Comparison of ENCODE assay signal across 27 cellular contexts in the genomic region with DNA sequence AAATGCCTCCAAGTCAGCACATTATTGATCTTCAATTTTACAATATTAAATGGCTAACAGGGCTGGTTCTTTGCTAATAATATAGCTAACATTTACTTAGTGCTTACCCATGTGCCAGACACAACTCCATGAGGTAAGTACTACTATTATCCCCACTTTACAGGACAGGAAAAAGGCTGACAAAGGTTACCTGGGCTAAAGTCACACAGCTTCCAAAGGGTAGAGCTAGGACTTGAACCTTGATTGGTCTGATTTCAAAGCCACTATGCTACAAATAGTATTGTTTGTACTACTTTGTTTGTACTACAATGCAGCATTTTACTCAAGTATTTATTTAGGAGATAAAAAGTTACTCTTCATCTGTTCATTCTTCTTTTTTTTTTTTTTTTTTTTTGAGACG. TPM values are rescaled to one million over a fixed set of nuclear protein-coding genes. Genes with fewer than 3 reads are reported as not detected.
A peak's percentile ranks its signal among the peaks of the same experiment; 100 is the strongest.
DNase-seq lines count a peak whose midpoint lies in the region; ATAC-seq and TF ChIP-seq lines count a peak whose summit lies in the region.
"Had no signal": no experiment of that assay in that cellular context is flagged by ENCODE, and none has a peak within 500 bp of the region (broad histone marks: within the 10 kb centered on the region; RNA-seq: fewer than 3 reads in every experiment).

No MANE protein-coding gene starts in this region.

- peak overlapping the region; percentile 90 for H3K27ac Mint-ChIP-seq in activated CD4-positive, alpha-beta T cell treated with anti-CD3 and anti-CD28 coated beads for 36 hours
- H3K27ac Mint-ChIP-seq in T-cell = peak overlapping the region; percentile 81 to 90
- H3K27ac Mint-ChIP-seq: mesothelial cell of epicardium had no signal

- H3K27me3 ChIP-seq in effector memory CD4-positive, alpha-beta T cell (replicated peaks; ENCODE audit: control insufficient read depth, insufficient read depth, low read length, poor library complexity, severe bottlenecking) = no peaks in the 10 kb centered on the region
- no peaks in the 10 kb centered on the region for H3K27me3 ChIP-seq in osteoblast (ENCODE audit: insufficient read depth, low read length)
- H3K27me3 ChIP-seq: body of pancreas, Peyer's patch, testis, vagina had no signal

- H3K27me3 Mint-ChIP-seq in activated CD4-positive, alpha-beta T cell treated with anti-CD3 and anti-CD28 coated beads for 36 hours = no peaks in the 10 kb centered on the region
- H3K27me3 Mint-ChIP-seq in T-cell = no peaks in the 10 kb centered on the region
- H3K27me3 Mint-ChIP-seq: naive B cell had no signal

- no peaks in the 10 kb centered on the region for H3K9me3 ChIP-seq in effector memory CD4-positive, alpha-beta T cell (ENCODE audit: control insufficient read depth, low read length)
- H3K9me3 ChIP-seq in osteoblast (ENCODE audit: low read depth, low read length) = no peaks in the 10 kb centered on the region
- H3K9me3 ChIP-seq: A549, body of pancreas, Peyer's patch, testis, vagina had no signal

- no peak for TF ChIP-seq CTCF in osteoblast (IDR thresholded peaks at IDR 0.05; ENCODE audit: extremely low read depth, low read depth, low read length)

- no peak for DNase-seq in activated CD4-positive, alpha-beta T cell treated with anti-CD3 and anti-CD28 coated beads for 36 hours
- no peak for DNase-seq in activated CD4-positive, alpha-beta T cell treated with anti-CD3 and anti-CD28 coated beads for 4 hours
- no peak for DNase-seq in T-cell
- no peak for DNase-seq in effector memory CD4-positive, alpha-beta T cell
- no peak for DNase-seq in osteoblast (ENCODE audit: insufficient read length, low spot score, missing footprints)
- no peak for DNase-seq in GM03348 (ENCODE audit: low spot score)
- DNase-seq: AML-193; body of pancreas; cerebellar nuclear complex; DMS153; HCEC 1CT; naive B cell; NCI-H1092 treated with DMSO at 0.1 percent for 48 hours; NCI-H2029; NCI-H2227 treated with DMSO at 0.1 percent for 48 hours; NCI-H69; Peyer's patch; SIG-M5; stimulated activated naive CD8-positive, alpha-beta T cell treated with anti-CD3 and anti-CD28 coated beads, Interleukin-15, Interleukin-2, amounts not matched to agents 100 U/mL and 50 U/mL, for 24 hours; testis had no signal

- H3K27ac ChIP-seq in effector memory CD4-positive, alpha-beta T cell (ENCODE audit: insufficient read depth, low read length, poor library complexity, severe bottlenecking) = peak overlapping the region; percentile 63
- peak overlapping the region; percentile 52 for H3K27ac ChIP-seq in osteoblast (ENCODE audit: low read depth, low read length)
- H3K27ac ChIP-seq: A549, body of pancreas, testis, vagina had no signal

- H3K79me2 ChIP-seq in osteoblast (ENCODE audit: insufficient read depth, low read length) = peaks cover 5% of the 10 kb centered on the region

- no peak overlapping the region for H2AFZ ChIP-seq in osteoblast (ENCODE audit: low read length)

- no peaks in the 10 kb centered on the region for H4K20me1 ChIP-seq in osteoblast (ENCODE audit: insufficient read depth, low read length)

- H3K4me1 ChIP-seq in effector memory CD4-positive, alpha-beta T cell (ENCODE audit: control insufficient read depth, insufficient read depth, low read length, poor library complexity, severe bottlenecking) = peaks cover 23% of the 10 kb centered on the region
- H3K4me1 ChIP-seq in osteoblast (ENCODE audit: insufficient read depth, low read length) = peaks cover 28% of the 10 kb centered on the region
- H3K4me1 ChIP-seq: body of pancreas had no signal

- no peak overlapping the region for H3K4me3 ChIP-seq in effector memory CD4-positive, alpha-beta T cell (ENCODE audit: insufficient read depth, low read depth, low read length, poor library complexity, severe bottlenecking)
- no peak overlapping the region for H3K4me3 ChIP-seq in osteoblast (ENCODE audit: insufficient read depth, low read length)
- H3K4me3 ChIP-seq: A549, body of pancreas, Peyer's patch, testis, vagina had no signal

- H3K4me2 ChIP-seq in osteoblast (ENCODE audit: insufficient read depth, low read length) = no peak overlapping the region
- H3K4me2 ChIP-seq: A549 had no signal

- CTCF ChIA-PET in activated CD4-positive, alpha-beta T cell treated with anti-CD3 and anti-CD28 coated beads for 36 hours (lab: Charles Lee) = interaction anchor here (0.8 to 6.2 kb wide), 3 partner anchors 9 to 139 kb away, joined by 3 to 85 read pairs (median 74); no protein-coding TSS in a partner anchor
- CTCF ChIA-PET in T-cell (lab: Charles Lee) = interaction anchor here in 1 of 2 donors (0.7 to 0.9 kb wide), 4 partner anchors 15 to 64 kb away, joined by 3 to 8 read pairs (median 4); no protein-coding TSS in a partner anchor

- H3K36me3 ChIP-seq in effector memory CD4-positive, alpha-beta T cell (ENCODE audit: control insufficient read depth, insufficient read depth, low read length) = peaks cover 15% of the 10 kb centered on the region
- H3K36me3 ChIP-seq in osteoblast (ENCODE audit: insufficient read depth, low read length) = peaks cover 10% of the 10 kb centered on the region

- no peak overlapping the region for H3K4me3 Mint-ChIP-seq in activated CD4-positive, alpha-beta T cell treated with anti-CD3 and anti-CD28 coated beads for 36 hours
- H3K4me3 Mint-ChIP-seq in T-cell = peak overlapping the region in 1 of 3 donors; percentile 63
- H3K4me3 Mint-ChIP-seq: mesothelial cell of epicardium had no signal

- intact Hi-C loops in activated CD4-positive, alpha-beta T cell treated with anti-CD3 and anti-CD28 coated beads for 36 hours (cut with DNase I, micrococcal nuclease) = loop anchor here in 1 of 2 experiments (5.0 kb wide), 3 partner anchors 180 to 405 kb away; partner anchors contain the start of genes CYLD and SNX20

- H3K9me3 Mint-ChIP-seq in activated CD4-positive, alpha-beta T cell treated with anti-CD3 and anti-CD28 coated beads for 36 hours (ENCODE audit: low read depth) = no peaks in the 10 kb centered on the region
- peaks cover 0 to 2% (median 0%) of the 10 kb centered on the region in 3 donors for H3K9me3 Mint-ChIP-seq in T-cell
- H3K9me3 Mint-ChIP-seq: activated T-helper 1 cell treated with anti-CD3 and anti-CD28 coated beads, Interleukin-12 subunit alpha, Interleukin-12 subunit beta, Interleukin-2, Interleukin-4 antibody, amounts not matched to agents 30 ng/mL and 10 ng/mL and 1 ng/mL, durations not matched to agents 14 hours and 24 hours and 36 hours had no signal

- H3K4me1 Mint-ChIP-seq in activated CD4-positive, alpha-beta T cell treated with anti-CD3 and anti-CD28 coated beads for 36 hours = peaks cover 69% of the 10 kb centered on the region
- H3K4me1 Mint-ChIP-seq in T-cell = peaks cover 26 to 68% (median 53%) of the 10 kb centered on the region in 3 donors

- POLR2A ChIA-PET in activated CD4-positive, alpha-beta T cell treated with anti-CD3 and anti-CD28 coated beads for 36 hours (lab: Charles Lee) = no interaction called here
- POLR2A ChIA-PET in T-cell (lab: Charles Lee) = interaction anchor here in 1 of 2 donors (0.7 to 1.5 kb wide), 2 partner anchors 10 to 18 kb away, joined by 7 to 8 read pairs; no protein-coding TSS in a partner anchor

- no peak for ATAC-seq in activated CD4-positive, alpha-beta T cell treated with anti-CD3 and anti-CD28 coated beads for 36 hours
- no peak for ATAC-seq in T-cell (replicated peaks in 1 of 4)
- ATAC-seq in GM21381 (IDR thresholded peaks at IDR 0.05; ENCODE audit: unreplicated experiment) = no peak
- ATAC-seq in HG02642 (IDR thresholded peaks at IDR 0.05; ENCODE audit: poor library complexity, unreplicated experiment) = no peak
- ATAC-seq: A549; activated CD4-positive, CD25-positive, alpha-beta regulatory T cell treated with anti-CD3 and anti-CD28 coated beads, Interleukin-2, amount 50 U/mL, for 24 hours; body of pancreas; stimulated activated naive CD8-positive, alpha-beta T cell treated with anti-CD3 and anti-CD28 coated beads, Interleukin-15, Interleukin-2, amounts not matched to agents 100 U/mL and 50 U/mL, for 24 hours had no signal

- peaks cover 46% of the 10 kb centered on the region for H3K36me3 Mint-ChIP-seq in activated CD4-positive, alpha-beta T cell treated with anti-CD3 and anti-CD28 coated beads for 36 hours (ENCODE audit: low read depth)
- H3K36me3 Mint-ChIP-seq in T-cell = peaks cover 43% of the 10 kb centered on the region

RNA-seq across cellular contexts. Expression of gene BRD7, which starts 31.9 kb away (rescaled TPM):
- total RNA-seq in activated CD4-positive, alpha-beta T cell treated with anti-CD3 and anti-CD28 coated beads for 36 hours = 100 to 1,000 TPM in 1 of 2 experiments, 10 to 100 TPM in 1; 87.7 to 104 TPM
- total RNA-seq in T-cell = 100 to 1,000 TPM in 1 of 5 donors, 10 to 100 TPM in 4; 62.9 to 115 (median 75.4) TPM
- 22.8 and 30.6 TPM in 2 replicates for total RNA-seq in osteoblast
